In genomic region chr5:132674671-132675506, GRCh38 we compare ENCODE assay signal across 8 cellular contexts. TPM values are rescaled to one million over a fixed set of nuclear protein-coding genes. Genes with fewer than 3 reads are reported as not detected.
DNase-seq lines count a peak whose midpoint lies in the region; ATAC-seq and TF ChIP-seq lines count a peak whose summit lies in the region.

No MANE protein-coding gene starts in this region.

- TF ChIP-seq CTCF in astrocyte of the cerebellum (IDR thresholded peaks at IDR 0.05; ENCODE audit: low read depth, low read length, missing control alignments): no peak
- no peak for TF ChIP-seq CTCF in colonic mucosa (IDR thresholded peaks at IDR 0.05)

- ATAC-seq in GM19463 (IDR thresholded peaks at IDR 0.05; ENCODE audit: unreplicated experiment) (peak; percentile 82), HG03432 (IDR thresholded peaks at IDR 0.05; ENCODE audit: unreplicated experiment) (peak; percentile 85)

- no peak overlapping the region for H3K4me3 ChIP-seq in astrocyte of the cerebellum (ENCODE audit: low read depth, low read length)
- H3K4me3 ChIP-seq in muscle layer of colon (ENCODE audit: low read depth in 1 of 2, low read length in 2 of 2): peak overlapping the region in 1 of 2 donors; percentile 20
- no peak overlapping the region for H3K4me3 ChIP-seq in colonic mucosa

- no peaks in the 10 kb centered on the region for H3K27me3 ChIP-seq in muscle layer of colon (ENCODE audit: control insufficient read depth in 1 of 2, insufficient read depth in 2 of 2, low read length in 2 of 2)
- no peaks in the 10 kb centered on the region for H3K27me3 ChIP-seq in colonic mucosa

- no peaks in the 10 kb centered on the region for H3K36me3 ChIP-seq in muscle layer of colon (ENCODE audit: insufficient read depth, low read length)
- no peaks in the 10 kb centered on the region for H3K36me3 ChIP-seq in colonic mucosa

- peaks cover 18% of the 10 kb centered on the region for H3K4me1 ChIP-seq in muscle layer of colon (ENCODE audit: insufficient read depth, low read length)
- no peaks in the 10 kb centered on the region for H3K4me1 ChIP-seq in colonic mucosa

- H3K9me3 ChIP-seq in muscle layer of colon (ENCODE audit: low read length): no peaks in the 10 kb centered on the region
- H3K9me3 ChIP-seq in colonic mucosa: no peaks in the 10 kb centered on the region

- in situ Hi-C loops in astrocyte of the cerebellum (cut with HindIII; ENCODE audit: low sequenced_read_pairs): no loop called here

- intact Hi-C loops in posterior cingulate gyrus (cut with DNase I): no loop called here
- intact Hi-C loops in colonic mucosa (cut with DNase I): no loop called here

- H3K27ac ChIP-seq in muscle layer of colon (ENCODE audit: low read depth, low read length) (peak overlapping the region; percentile 32), colonic mucosa (no peak overlapping the region)

- no peak overlapping the region for H3K9ac ChIP-seq in muscle layer of colon (ENCODE audit: low read length)
- H3K9ac ChIP-seq in colonic mucosa (ENCODE audit: low read depth in 2 of 2, low read length in 2 of 2): no peak overlapping the region

- DNase-seq in GM04504 (ENCODE audit: low read depth) (peak; percentile 93), astrocyte of the cerebellum (ENCODE audit: low read depth) (peak; percentile 91), posterior cingulate gyrus (no peak), inferior parietal cortex (ENCODE audit: extremely low spot score) (no peak), colonic mucosa (no peak)

RNA-seq across cellular contexts. Expression of gene IL4, which starts 1.1 kb away (rescaled TPM):
- total RNA-seq in colonic mucosa: not detected

RNA-seq across cellular contexts. Expression of gene IL13, which starts 16.9 kb away (rescaled TPM):
- total RNA-seq in colonic mucosa: not detected

Comparison
In these comparisons a context has a peak if more than half of its experiments do, and no peak if none do; other contexts are left out.
1. DNase-seq: peak in GM04504 (single experiment) and astrocyte of the cerebellum (single experiment); none in posterior cingulate gyrus (0 of 10), inferior parietal cortex (single experiment) and colonic mucosa (single experiment).